In genomic region chr9:107019216-107019615, GRCh38 we compare ENCODE assay signal across 15 cellular contexts.
DNase-seq lines count a peak whose midpoint lies in the region; ATAC-seq, FAIRE-seq and TF ChIP-seq lines count a peak whose summit lies in the region.
"Had no signal": no experiment of that assay in that cellular context is flagged by ENCODE, and none has a peak within 500 bp of the region (broad histone marks: within the 10 kb centered on the region; RNA-seq: fewer than 3 reads in every experiment).

No MANE protein-coding gene starts in this region.

- H3K9me3 Mint-ChIP-seq in astrocyte (ENCODE audit: unreplicated experiment), result peaks cover 12% of the 10 kb centered on the region

- peak overlapping the region; percentile 89 for H3K27ac Mint-ChIP-seq in astrocyte (ENCODE audit: unreplicated experiment)
- H3K27ac Mint-ChIP-seq: naive thymus-derived CD4-positive, alpha-beta T cell had no signal

- no peak for TF ChIP-seq CTCF in left ventricle myocardium inferior (IDR thresholded peaks at IDR 0.05; ENCODE audit: borderline replicate concordance)
- no peak for TF ChIP-seq CTCF in astrocyte (IDR thresholded peaks at IDR 0.05; ENCODE audit: insufficient read depth, low read depth, low read length)
- no peak for TF ChIP-seq CTCF in thyroid gland (IDR thresholded peaks at IDR 0.05)
- no peak for TF ChIP-seq CTCF in lower lobe of right lung (IDR thresholded peaks at IDR 0.05)

- peak overlapping the region; percentile 72 for H3K4me2 ChIP-seq in astrocyte (ENCODE audit: low read length)
- H3K4me2 ChIP-seq: A549 had no signal

- DNase-seq in Right ventricle myocardium superior (no peak), left ventricle myocardium inferior (no peak), astrocyte (ENCODE audit: low read depth) (peak; percentile 91), left cardiac atrium (no peak), thyroid gland (peak in 1 of 2 donors; percentile 9), NCI-H1417 (lab: John Stamatoyannopoulos, UW) (no peak), lower lobe of right lung (no peak)
- DNase-seq: activated CD4-positive, alpha-beta T cell treated with anti-CD3 and anti-CD28 coated beads for 4 hours; caudate nucleus; KBM-7; naive thymus-derived CD4-positive, alpha-beta T cell; NCI-H2029 treated with DMSO at 0.1 percent for 48 hours; upper lobe of left lung had no signal

- peaks cover 6% of the 10 kb centered on the region for H4K20me1 ChIP-seq in astrocyte (ENCODE audit: insufficient read depth, low read length)

- H3K9me3 ChIP-seq in left ventricle myocardium inferior (replicated peaks), result peaks cover 8% of the 10 kb centered on the region
- H3K9me3 ChIP-seq in astrocyte (ENCODE audit: insufficient read depth, low read depth, low read length), result peaks cover 7% of the 10 kb centered on the region
- no peaks in the 10 kb centered on the region for H3K9me3 ChIP-seq in thyroid gland
- peaks cover 7% of the 10 kb centered on the region for H3K9me3 ChIP-seq in lower lobe of right lung

- FAIRE-seq in astrocyte (lab: Jason Lieb, UNC), result peak; percentile 56
- FAIRE-seq: A549 had no signal

- H3K4me1 Mint-ChIP-seq in astrocyte (ENCODE audit: low read depth, unreplicated experiment), result peaks cover 39% of the 10 kb centered on the region

- H3K36me3 ChIP-seq in left ventricle myocardium inferior (no peaks in the 10 kb centered on the region), astrocyte (ENCODE audit: insufficient read depth, low read length) (no peaks in the 10 kb centered on the region), thyroid gland (no peaks in the 10 kb centered on the region), lower lobe of right lung (no peaks in the 10 kb centered on the region)
- H3K36me3 ChIP-seq: upper lobe of left lung had no signal

- H3K4me3 Mint-ChIP-seq in astrocyte (ENCODE audit: unreplicated experiment), result peak overlapping the region; percentile 42
- H3K4me3 Mint-ChIP-seq: naive thymus-derived CD4-positive, alpha-beta T cell had no signal

- no peak overlapping the region for H3K4me3 ChIP-seq in left ventricle myocardium inferior
- H3K4me3 ChIP-seq in astrocyte (ENCODE audit: insufficient read depth, low read depth, low read length), result peak overlapping the region; percentile 13
- H3K4me3 ChIP-seq in thyroid gland (replicated peaks in 1 of 3), result no peak overlapping the region
- H3K4me3 ChIP-seq in lower lobe of right lung, result no peak overlapping the region
- H3K4me3 ChIP-seq: A549, upper lobe of left lung had no signal

- peak; percentile 26 for ATAC-seq in Right ventricle myocardium superior (ENCODE audit: poor library complexity)
- ATAC-seq in left cardiac atrium, result peak; percentile 45 to 88
- ATAC-seq in lower lobe of right lung, result no peak
- no peak for ATAC-seq in GM19467 (IDR thresholded peaks at IDR 0.05; ENCODE audit: unreplicated experiment)
- ATAC-seq: A549; naive thymus-derived CD4-positive, alpha-beta T cell had no signal

- H3K27me3 ChIP-seq in left ventricle myocardium inferior (ENCODE audit: low read depth) (no peaks in the 10 kb centered on the region), astrocyte (ENCODE audit: insufficient read depth, low read length) (peaks cover 7% of the 10 kb centered on the region), thyroid gland (no peaks in the 10 kb centered on the region), lower lobe of right lung (ENCODE audit: low read depth) (no peaks in the 10 kb centered on the region)
- H3K27me3 ChIP-seq: upper lobe of left lung had no signal

- H3K9ac ChIP-seq in astrocyte (ENCODE audit: low read length), result peak overlapping the region; percentile 45

- H3K27ac ChIP-seq in left ventricle myocardium inferior (replicated peaks) (no peak overlapping the region), astrocyte (ENCODE audit: low read depth, low read length) (peak overlapping the region; percentile 28), thyroid gland (peak overlapping the region; percentile 62 to 81 (median 64)), lower lobe of right lung (no peak overlapping the region)
- H3K27ac ChIP-seq: A549, upper lobe of left lung had no signal

- no peaks in the 10 kb centered on the region for H3K27me3 Mint-ChIP-seq in astrocyte (ENCODE audit: low read depth, unreplicated experiment)

- no peaks in the 10 kb centered on the region for H3K79me2 ChIP-seq in astrocyte (ENCODE audit: insufficient read depth, low read length)

- WGBS in thyroid gland, 2 donors, result 39 to 47% methylated on average over 3 of the region's 3 CpGs

- intact Hi-C loops in Right ventricle myocardium superior (cut with DNase I) (no loop called here), left ventricle myocardium inferior (cut with micrococcal nuclease) (no loop called here), left cardiac atrium (cut with DNase I) (no loop called here), thyroid gland (cut with DNase I) (no loop called here), lower lobe of right lung (cut with DNase I) (no loop called here)

- H3K36me3 Mint-ChIP-seq in astrocyte (ENCODE audit: low read depth, unreplicated experiment), result peaks cover 13% of the 10 kb centered on the region
- H3K36me3 Mint-ChIP-seq: naive thymus-derived CD4-positive, alpha-beta T cell had no signal

- no peak for TF ChIP-seq POLR2A in thyroid gland (IDR thresholded peaks at IDR 0.05)

- H3K4me1 ChIP-seq in left ventricle myocardium inferior (peaks cover 16% of the 10 kb centered on the region), astrocyte (ENCODE audit: insufficient read depth, low read length) (peaks cover 20% of the 10 kb centered on the region), thyroid gland (peaks cover 16 to 17% of the 10 kb centered on the region in 2 donors), lower lobe of right lung (no peaks in the 10 kb centered on the region)
- H3K4me1 ChIP-seq: A549, upper lobe of left lung had no signal

- no peak overlapping the region for H2AFZ ChIP-seq in astrocyte (ENCODE audit: low read depth, low read length)

Comparison
In these comparisons a context has a peak if more than half of its experiments do, and no peak if none do; other contexts are left out.
1. ATAC-seq: peak in Right ventricle myocardium superior (single experiment) and left cardiac atrium (2 of 2); none in lower lobe of right lung (0 of 2) and GM19467 (single experiment).
2. H3K27ac ChIP-seq: peak in astrocyte (single experiment) and thyroid gland (3 of 3); none in left ventricle myocardium inferior (single experiment) and lower lobe of right lung (single experiment).